17 cellular contexts compared by ENCODE assay signal in the genomic region with DNA sequence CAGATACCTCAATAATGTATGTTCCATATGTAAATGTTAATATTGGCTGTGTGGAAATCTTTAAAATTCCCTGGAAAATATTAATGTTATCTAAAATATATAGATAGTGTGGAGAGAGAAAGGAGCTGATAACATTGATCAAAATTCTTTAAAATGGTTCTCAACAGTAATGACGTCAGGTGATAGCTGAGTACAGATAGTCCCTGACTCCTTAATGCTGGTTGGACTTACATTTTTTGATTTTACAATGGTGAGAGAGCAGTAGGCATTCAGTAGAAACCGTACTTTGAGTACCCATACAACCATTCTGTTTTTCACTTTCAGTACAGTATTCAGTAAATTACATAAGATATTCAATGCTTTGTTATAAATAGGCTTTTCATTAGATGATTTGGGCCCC.
A peak's percentile ranks its signal among the peaks of the same experiment; 100 is the strongest.
DNase-seq lines count a peak whose midpoint lies in the region; ATAC-seq, FAIRE-seq and TF ChIP-seq lines count a peak whose summit lies in the region.
"Had no signal": no experiment of that assay in that cellular context is flagged by ENCODE, and none has a peak within 500 bp of the region (broad histone marks: within the 10 kb centered on the region; RNA-seq: fewer than 3 reads in every experiment).

No MANE protein-coding gene starts in this region.

- TF ChIP-seq CTCF in A673 (conservative IDR thresholded peaks at IDR 0.05; ENCODE audit: low read depth, low read length) = no peak
- no peak for TF ChIP-seq CTCF in nephron (IDR thresholded peaks at IDR 0.05; ENCODE audit: unreplicated experiment in 3 of 3)

- no peak overlapping the region for H3K4me3 Mint-ChIP-seq in nephron
- H3K4me3 Mint-ChIP-seq: CD4-positive, alpha-beta memory T cell had no signal

- FAIRE-seq in GM12892 (lab: Jason Lieb, UNC) = no peak
- FAIRE-seq: A204.1, G401.6, GM19239, H1 had no signal

- no peak overlapping the region for H3K9ac ChIP-seq in SK-N-MC (ENCODE audit: insufficient read length)

- peaks cover 40% of the 10 kb centered on the region for H3K4me1 Mint-ChIP-seq in nephron
- H3K4me1 Mint-ChIP-seq: CD4-positive, alpha-beta memory T cell had no signal

- no peaks in the 10 kb centered on the region for H3K27me3 ChIP-seq in A673 (replicated peaks; ENCODE audit: insufficient read depth, low read depth, low read length, poor library complexity)
- H3K27me3 ChIP-seq: BE2C had no signal

- no peaks in the 10 kb centered on the region for H3K9me3 Mint-ChIP-seq in nephron

- H3K4me3 ChIP-seq in A673 (ENCODE audit: low read depth, low read length, poor library complexity, severe bottlenecking) = no peak overlapping the region
- no peak overlapping the region for H3K4me3 ChIP-seq in SK-N-MC
- H3K4me3 ChIP-seq: HAP-1 had no signal

- DNase-seq in A673 (ENCODE audit: low spot score) = no peak
- peak; percentile 33 for DNase-seq in NCI-H1694 (lab: John Stamatoyannopoulos, UW)
- no peak for DNase-seq in SK-N-MC (ENCODE audit: low read depth, low spot score)
- DNase-seq in GM12892 (ENCODE audit: insufficient read length) = no peak
- DNase-seq: BE2C; CD4-positive, alpha-beta memory T cell; EL had no signal

- intact Hi-C loops in A673 (cut with micrococcal nuclease; ENCODE audit: unreplicated experiment) = loop anchor here (5.0 kb wide), 1 partner anchor 45 kb away; no protein-coding TSS in a partner anchor

- H3K36me3 ChIP-seq in A673 (ENCODE audit: insufficient read depth, low read length, poor library complexity, severe bottlenecking) (peaks cover 10% of the 10 kb centered on the region), SK-N-MC (ENCODE audit: insufficient read depth, low read length) (no peaks in the 10 kb centered on the region)
- H3K36me3 ChIP-seq: BE2C, HAP-1 had no signal

- peaks cover 6% of the 10 kb centered on the region for H3K9me3 ChIP-seq in A673 (ENCODE audit: low read depth, low read length, poor library complexity, severe bottlenecking)
- H3K9me3 ChIP-seq in SK-N-MC (ENCODE audit: low read depth, low read length) = no peaks in the 10 kb centered on the region
- H3K9me3 ChIP-seq: BE2C, HAP-1 had no signal

- POLR2A ChIA-PET in A673 (lab: Charles Lee; ENCODE audit: low non-redundant PET) = no interaction called here

- no peak for TF ChIP-seq POLR2A in GM12892 (IDR thresholded peaks at IDR 0.05; ENCODE audit: low read depth, low read length)

- H3K27me3 Mint-ChIP-seq in nephron (ENCODE audit: low read depth) = no peaks in the 10 kb centered on the region

- H3K27ac ChIP-seq in A673 (ENCODE audit: low read depth, low read length, poor library complexity, severe bottlenecking) = peak overlapping the region; percentile 44
- H3K27ac ChIP-seq in SK-N-MC = peak overlapping the region; percentile 94; the same call in 1 of the 2 replicates
- H3K27ac ChIP-seq: C4-2B, HL-60 had no signal

- BruUV-seq in A673 (replicated peaks; lab: Mats Ljungman, UMichigan) = no TSS peak

- peak overlapping the region; percentile 44 to 98 (median 96) for H3K27ac Mint-ChIP-seq in nephron
- H3K27ac Mint-ChIP-seq: CD4-positive, alpha-beta memory T cell had no signal

- CTCF ChIA-PET in A673 (lab: Charles Lee) = no interaction called here

- H3K4me1 ChIP-seq in A673 (ENCODE audit: insufficient read depth, low read length, poor library complexity, severe bottlenecking) = peaks cover 57% of the 10 kb centered on the region
- H3K4me1 ChIP-seq: BE2C, HAP-1 had no signal

- ATAC-seq in esophagus mucosa = no peak
- no peak for ATAC-seq in HG03139 (IDR thresholded peaks at IDR 0.05; ENCODE audit: unreplicated experiment)

- H3K36me3 Mint-ChIP-seq in nephron (ENCODE audit: low read depth) = peaks cover 37% of the 10 kb centered on the region
- H3K36me3 Mint-ChIP-seq: CD4-positive, alpha-beta memory T cell had no signal
